In the genomic region with DNA sequence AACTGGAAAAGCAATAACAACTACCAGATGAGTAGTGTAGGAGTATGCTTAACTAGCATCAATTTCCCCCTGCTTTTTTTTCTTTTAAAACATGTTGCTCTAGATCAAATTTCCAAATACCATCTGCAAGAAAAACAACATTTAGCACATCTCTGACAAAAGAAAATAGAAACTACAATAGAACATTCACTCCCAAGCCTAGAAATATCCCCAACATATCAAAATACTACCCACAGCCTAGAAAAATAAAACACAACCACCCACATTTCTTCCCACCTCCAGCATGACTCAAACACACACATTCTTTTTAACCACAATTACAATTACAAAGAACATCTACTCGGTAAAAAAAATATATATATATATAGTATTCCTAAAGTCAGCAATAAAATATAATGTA, we compare ENCODE assay signal across 16 cellular contexts.
DNase-seq lines count a peak whose midpoint lies in the region; ATAC-seq, FAIRE-seq and TF ChIP-seq lines count a peak whose summit lies in the region.
"Had no signal": no experiment of that assay in that cellular context is flagged by ENCODE, and none has a peak within 500 bp of the region (broad histone marks: within the 10 kb centered on the region; RNA-seq: fewer than 3 reads in every experiment).

No MANE protein-coding gene starts in this region.

- no peak for ATAC-seq in heart right ventricle
- ATAC-seq in HG03520 (IDR thresholded peaks at IDR 0.05; ENCODE audit: unreplicated experiment), result no peak
- ATAC-seq: GM23338 had no signal

- H3K27ac Mint-ChIP-seq in astrocyte (ENCODE audit: unreplicated experiment), result no peak overlapping the region
- H3K27ac Mint-ChIP-seq: CD8-positive, alpha-beta memory T cell; GM23338; HFFc6 had no signal

- FAIRE-seq in astrocyte (lab: Jason Lieb, UNC), result no peak

- H3K4me1 ChIP-seq in HEK293 (ENCODE audit: control insufficient read depth, insufficient read depth, low read length) (0 out of 2 replicates have a peak, but pooled peaks cover 2% of the 10 kb centered on the region), astrocyte (ENCODE audit: insufficient read depth, low read length) (peaks cover 5% of the 10 kb centered on the region), heart right ventricle (no peaks in the 10 kb centered on the region)
- H3K4me1 ChIP-seq: BLaER1 had no signal

- H3K36me3 Mint-ChIP-seq in astrocyte (ENCODE audit: low read depth, unreplicated experiment), result no peaks in the 10 kb centered on the region
- H3K36me3 Mint-ChIP-seq: CD8-positive, alpha-beta memory T cell had no signal

- H3K4me2 ChIP-seq in astrocyte (ENCODE audit: low read length), result peak overlapping the region; percentile 44
- H3K4me2 ChIP-seq: BLaER1, GM23338, PC-9 had no signal

- intact Hi-C loops in heart right ventricle (cut with DNase I), result no loop called here

- no peak overlapping the region for H3K27ac ChIP-seq in HEK293 (ENCODE audit: extremely low read depth, low read depth, low read length)
- H3K27ac ChIP-seq in astrocyte (ENCODE audit: low read depth, low read length), result no peak overlapping the region
- H3K27ac ChIP-seq in heart right ventricle, result no peak overlapping the region
- H3K27ac ChIP-seq: BLaER1, PC-9 had no signal

- no peaks in the 10 kb centered on the region for H3K27me3 ChIP-seq in astrocyte (ENCODE audit: insufficient read depth, low read length)
- H3K27me3 ChIP-seq in heart right ventricle, result no peaks in the 10 kb centered on the region
- H3K27me3 ChIP-seq: BLaER1 had no signal

- peaks cover 5% of the 10 kb centered on the region for H3K4me1 Mint-ChIP-seq in astrocyte (ENCODE audit: low read depth, unreplicated experiment)
- H3K4me1 Mint-ChIP-seq: CD8-positive, alpha-beta memory T cell; GM23338 had no signal

- H3K9me3 ChIP-seq in HEK293 (ENCODE audit: control insufficient read depth, insufficient read depth, low read depth, low read length) (no peaks in the 10 kb centered on the region), astrocyte (ENCODE audit: insufficient read depth, low read depth, low read length) (no peaks in the 10 kb centered on the region), heart right ventricle (no peaks in the 10 kb centered on the region)
- H3K9me3 ChIP-seq: BLaER1 had no signal

- WGBS in heart right ventricle, 2 donors, result 82 to 91% methylated on average over 1 of the region's 1 CpG

- no peak overlapping the region for H3K9ac ChIP-seq in astrocyte (ENCODE audit: low read length)
- H3K9ac ChIP-seq: BLaER1 had no signal

- CTCF ChIA-PET in HEK293 (lab: Yijun Ruan, JAX), result no interaction called here

- no peaks in the 10 kb centered on the region for H3K9me3 Mint-ChIP-seq in astrocyte (ENCODE audit: unreplicated experiment)
- H3K9me3 Mint-ChIP-seq: GM23338 had no signal

- no peak overlapping the region for H3K4me3 Mint-ChIP-seq in astrocyte (ENCODE audit: unreplicated experiment)
- H3K4me3 Mint-ChIP-seq: CD8-positive, alpha-beta memory T cell; GM23338; HFFc6 had no signal

- H3K27me3 Mint-ChIP-seq in astrocyte (ENCODE audit: low read depth, unreplicated experiment), result no peaks in the 10 kb centered on the region
- H3K27me3 Mint-ChIP-seq: CD8-positive, alpha-beta memory T cell had no signal

- POLR2A ChIA-PET in HEK293 (lab: Yijun Ruan, JAX), result no interaction called here

- H3K4me3 ChIP-seq in HEK293 (ENCODE audit: low read depth, low read length) (no peak overlapping the region), astrocyte (ENCODE audit: insufficient read depth, low read depth, low read length) (no peak overlapping the region), fibroblast of mammary gland (ENCODE audit: control insufficient read depth, low read depth, low read length) (no peak overlapping the region), heart right ventricle (no peak overlapping the region)
- H3K4me3 ChIP-seq: BLaER1, GM23338, PC-9 had no signal

- TF ChIP-seq CTCF in HEK293 (tag by site-specific recombination; IDR thresholded peaks at IDR 0.05), result no peak
- TF ChIP-seq CTCF in astrocyte (IDR thresholded peaks at IDR 0.05; ENCODE audit: insufficient read depth, low read depth, low read length), result no peak
- no peak for TF ChIP-seq CTCF in fibroblast of mammary gland (conservative IDR thresholded peaks at IDR 0.05; ENCODE audit: control insufficient read depth, insufficient read depth, low read depth, low read length)
- no peak for TF ChIP-seq CTCF in heart right ventricle (IDR thresholded peaks at IDR 0.05)

- no peaks in the 10 kb centered on the region for H3K36me3 ChIP-seq in HEK293 (ENCODE audit: control insufficient read depth in 2 of 2, insufficient read depth in 1 of 2, low read length in 2 of 2)
- no peaks in the 10 kb centered on the region for H3K36me3 ChIP-seq in astrocyte (ENCODE audit: insufficient read depth, low read length)
- no peaks in the 10 kb centered on the region for H3K36me3 ChIP-seq in heart right ventricle
- H3K36me3 ChIP-seq: BLaER1 had no signal

- H4K20me1 ChIP-seq in astrocyte (ENCODE audit: insufficient read depth, low read length), result no peaks in the 10 kb centered on the region
- H4K20me1 ChIP-seq: BLaER1 had no signal

- DNase-seq in astrocyte (ENCODE audit: low read depth) (peak; percentile 63), fibroblast of mammary gland (ENCODE audit: low read depth) (peak; percentile 30), renal cortical epithelial cell (ENCODE audit: low read depth) (peak; percentile 79), heart right ventricle (no peak), NCI-H1930 (lab: John Stamatoyannopoulos, UW) (no peak), NOMO-1 treated with DMSO at 0.1 percent for 48 hours (lab: John Stamatoyannopoulos, UW; ENCODE audit: unreplicated experiment) (no peak)
- DNase-seq: CD8-positive, alpha-beta memory T cell; HFFc6; NCI-H146; NCI-H446; NCI-H748 treated with DMSO at 0.1 percent for 48 hours; PC-9 had no signal

- H3K79me2 ChIP-seq in astrocyte (ENCODE audit: insufficient read depth, low read length), result no peaks in the 10 kb centered on the region

- H2AFZ ChIP-seq in astrocyte (ENCODE audit: low read depth, low read length), result no peak overlapping the region
- H2AFZ ChIP-seq: GM23338, PC-9 had no signal

TF ChIP-seq in HEK293, 187 proteins besides CTCF, POLR2A, EP300 and RAD21:
- no peak for TF ChIP-seq KLF7 (tag by site-specific recombination; IDR thresholded peaks at IDR 0.05; ENCODE audit: borderline replicate concordance)
- no peak for TF ChIP-seq OVOL3 (tag by site-specific recombination; IDR thresholded peaks at IDR 0.05)
- TF ChIP-seq, protein P1, sequence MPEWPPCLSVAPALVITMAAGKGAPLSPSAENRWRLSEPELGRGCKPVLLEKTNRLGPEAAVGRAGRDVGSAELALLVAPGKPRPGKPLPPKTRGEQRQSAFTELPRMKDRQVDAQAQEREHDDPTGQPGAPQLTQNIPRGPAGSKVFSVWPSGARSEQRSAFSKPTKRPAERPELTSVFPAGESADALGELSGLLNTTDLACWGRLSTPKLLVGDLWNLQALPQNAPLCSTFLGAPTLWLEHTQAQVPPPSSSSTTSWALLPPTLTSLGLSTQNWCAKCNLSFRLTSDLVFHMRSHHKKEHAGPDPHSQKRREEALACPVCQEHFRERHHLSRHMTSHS (tag by site-specific recombination; IDR thresholded peaks at IDR 0.05), result no peak
- TF ChIP-seq ZNF776 (tag by site-specific recombination; IDR thresholded peaks at IDR 0.05; ENCODE audit: borderline replicate concordance), result no peak
- TF ChIP-seq BCL11A (tag by site-specific recombination; IDR thresholded peaks at IDR 0.05; ENCODE audit: low read depth), result no peak
- TF ChIP-seq, protein P2, sequence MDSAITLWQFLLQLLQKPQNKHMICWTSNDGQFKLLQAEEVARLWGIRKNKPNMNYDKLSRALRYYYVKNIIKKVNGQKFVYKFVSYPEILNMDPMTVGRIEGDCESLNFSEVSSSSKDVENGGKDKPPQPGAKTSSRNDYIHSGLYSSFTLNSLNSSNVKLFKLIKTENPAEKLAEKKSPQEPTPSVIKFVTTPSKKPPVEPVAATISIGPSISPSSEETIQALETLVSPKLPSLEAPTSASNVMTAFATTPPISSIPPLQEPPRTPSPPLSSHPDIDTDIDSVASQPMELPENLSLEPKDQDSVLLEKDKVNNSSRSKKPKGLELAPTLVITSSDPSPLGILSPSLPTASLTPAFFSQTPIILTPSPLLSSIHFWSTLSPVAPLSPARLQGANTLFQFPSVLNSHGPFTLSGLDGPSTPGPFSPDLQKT (IDR thresholded peaks at IDR 0.05; ENCODE audit: borderline replicate concordance, low read depth, low read length), result no peak
- TF ChIP-seq ZFHX2 (tag by site-specific recombination; conservative IDR thresholded peaks at IDR 0.05), result 0 out of 2 replicates have a peak, but pooled peaks have one; percentile 20
- TF ChIP-seq ZNF544 (tag by site-specific recombination; IDR thresholded peaks at IDR 0.05), result no peak
- TF ChIP-seq ZNF155 (tag by site-specific recombination; IDR thresholded peaks at IDR 0.05), result no peak
- TF ChIP-seq EGR2 (tag by site-specific recombination; IDR thresholded peaks at IDR 0.05; ENCODE audit: low read depth), result peak; percentile 86
- TF ChIP-seq ZNF10 (tag by site-specific recombination; IDR thresholded peaks at IDR 0.05), result no peak
- TF ChIP-seq TCF7L2 (IDR thresholded peaks at IDR 0.05; ENCODE audit: borderline replicate concordance, low read depth, low read length), result no peak
- no peak for TF ChIP-seq KLF16 (tag by site-specific recombination; IDR thresholded peaks at IDR 0.05)
- no peak for TF ChIP-seq ZNF514 (tag by site-specific recombination; IDR thresholded peaks at IDR 0.05)

Comparison
In these comparisons a context has a peak if more than half of its experiments do, and no peak if none do; other contexts are left out.
1. DNase-seq: peak in astrocyte (single experiment), fibroblast of mammary gland (single experiment) and renal cortical epithelial cell (single experiment); none in heart right ventricle (0 of 2), NCI-H1930 (0 of 2) and NOMO-1 treated with DMSO at 0.1 percent for 48 hours (single experiment).